Comparison of ENCODE assay signal across 12 cellular contexts in genomic region chr5:10460252-10460906, GRCh38. TPM values are rescaled to one million over a fixed set of nuclear protein-coding genes. Genes with fewer than 3 reads are reported as not detected.
A peak's percentile ranks its signal among the peaks of the same experiment; 100 is the strongest.
DNase-seq lines count a peak whose midpoint lies in the region; ATAC-seq and TF ChIP-seq lines count a peak whose summit lies in the region.
"Had no signal": no experiment of that assay in that cellular context is flagged by ENCODE, and none has a peak within 500 bp of the region (broad histone marks: within the 10 kb centered on the region; RNA-seq: fewer than 3 reads in every experiment).

No MANE protein-coding gene starts in this region.

- H3K36me3 ChIP-seq in lower lobe of right lung = no peaks in the 10 kb centered on the region
- H3K36me3 ChIP-seq in stomach = no peaks in the 10 kb centered on the region

- CTCF ChIA-PET in activated naive CD4-positive, alpha-beta T cell treated with anti-CD3 and anti-CD28 coated beads for 36 hours (lab: Charles Lee) = no interaction called here

- H3K9me3 Mint-ChIP-seq in activated naive CD4-positive, alpha-beta T cell treated with anti-CD3 and anti-CD28 coated beads for 36 hours = no peaks in the 10 kb centered on the region
- H3K9me3 Mint-ChIP-seq: memory B cell had no signal

- DNase-seq in M059J (ENCODE audit: low read depth) (peak; percentile 63), cerebellum (ENCODE audit: low spot score) (peak; percentile 28), lower lobe of right lung (no peak), stomach (peak; percentile 70), inferior parietal cortex (ENCODE audit: extremely low spot score) (no peak), NCI-H187 treated with DMSO at 0.1 percent for 48 hours (lab: John Stamatoyannopoulos, UW) (no peak)
- no peak for DNase-seq in activated naive CD4-positive, alpha-beta T cell treated with anti-CD3 and anti-CD28 coated beads for 36 hours
- DNase-seq: DND-41; NCI-H345; stimulated activated naive CD4-positive, alpha-beta T cell; T-helper 1 cell had no signal

- no peaks in the 10 kb centered on the region for H3K27me3 ChIP-seq in lower lobe of right lung (ENCODE audit: low read depth)
- peaks cover 0 to 5% (median 0%) of the 10 kb centered on the region in 3 donors for H3K27me3 ChIP-seq in stomach

- 36 to 49% (median 41%) methylated on average over 12 to 13 of the region's 13 CpGs for WGBS in stomach, 5 donors

- no peaks in the 10 kb centered on the region for H3K36me3 Mint-ChIP-seq in activated naive CD4-positive, alpha-beta T cell treated with anti-CD3 and anti-CD28 coated beads for 36 hours (ENCODE audit: low read depth)
- H3K36me3 Mint-ChIP-seq: memory B cell had no signal

- no peak overlapping the region for H3K4me3 Mint-ChIP-seq in activated naive CD4-positive, alpha-beta T cell treated with anti-CD3 and anti-CD28 coated beads for 36 hours
- H3K4me3 Mint-ChIP-seq: memory B cell had no signal

- ATAC-seq in lower lobe of right lung = peak; percentile 16 to 19

- H3K27ac Mint-ChIP-seq in activated naive CD4-positive, alpha-beta T cell treated with anti-CD3 and anti-CD28 coated beads for 36 hours = no peak overlapping the region
- H3K27ac Mint-ChIP-seq: memory B cell had no signal

- H3K27me3 Mint-ChIP-seq in activated naive CD4-positive, alpha-beta T cell treated with anti-CD3 and anti-CD28 coated beads for 36 hours (ENCODE audit: low read depth) = no peaks in the 10 kb centered on the region

- peaks cover 34% of the 10 kb centered on the region for H3K4me1 ChIP-seq in lower lobe of right lung
- H3K4me1 ChIP-seq in stomach = peaks cover 0 to 23% (median 15%) of the 10 kb centered on the region in 4 donors

- H3K27ac ChIP-seq in lower lobe of right lung = no peak overlapping the region
- H3K27ac ChIP-seq in stomach = no peak overlapping the region

- no peak for TF ChIP-seq EP300 in stomach (IDR thresholded peaks at IDR 0.05)

- TF ChIP-seq CTCF in lower lobe of right lung (IDR thresholded peaks at IDR 0.05) = no peak
- no peak for TF ChIP-seq CTCF in stomach (IDR thresholded peaks at IDR 0.05)

- no peaks in the 10 kb centered on the region for H3K4me1 Mint-ChIP-seq in activated naive CD4-positive, alpha-beta T cell treated with anti-CD3 and anti-CD28 coated beads for 36 hours (ENCODE audit: low read depth)

- intact Hi-C loops in lower lobe of right lung (cut with DNase I) = no loop called here
- intact Hi-C loops in stomach (cut with DNase I; ENCODE audit: low total_unique reads) = no loop called here
- intact Hi-C loops in activated naive CD4-positive, alpha-beta T cell treated with anti-CD3 and anti-CD28 coated beads for 36 hours (cut with micrococcal nuclease) = no loop called here

- H3K4me3 ChIP-seq in lower lobe of right lung = no peak overlapping the region
- no peak overlapping the region for H3K4me3 ChIP-seq in stomach

- no peak for TF ChIP-seq POLR2A in stomach (IDR thresholded peaks at IDR 0.05)

- H3K9me3 ChIP-seq in lower lobe of right lung (no peaks in the 10 kb centered on the region), stomach (no peaks in the 10 kb centered on the region)

RNA-seq across cellular contexts. Expression of gene ROPN1L, which starts 18.7 kb away (rescaled TPM):
- total RNA-seq in M059J (2014; rRNA removed; shearing (Covaris generic)) = 0.30 and 3.0 TPM in 2 replicates
- total RNA-seq in cerebellum (3.2 TPM), lower lobe of right lung (11.5 TPM), stomach (under 1 TPM in 1 of 5 donors, not detected in 4; 0.87 TPM)
- polyA plus RNA-seq in stomach = under 1 TPM; 0.31 to 0.76 (median 0.70) TPM
- not detected for total RNA-seq in activated naive CD4-positive, alpha-beta T cell treated with anti-CD3 and anti-CD28 coated beads for 36 hours

Comparison
In these comparisons a context has a peak if more than half of its experiments do, and no peak if none do; other contexts are left out.
1. DNase-seq: peak in M059J (single experiment), cerebellum (single experiment) and stomach (single experiment); none in lower lobe of right lung (single experiment), inferior parietal cortex (single experiment), NCI-H187 treated with DMSO at 0.1 percent for 48 hours (single experiment) and activated naive CD4-positive, alpha-beta T cell treated with anti-CD3 and anti-CD28 coated beads for 36 hours (single experiment).